9 cellular contexts compared by ENCODE assay signal in genomic region chr6:114304304-114304887, GRCh38. TPM values are rescaled to one million over a fixed set of nuclear protein-coding genes. Genes with fewer than 3 reads are reported as not detected.
DNase-seq lines count a peak whose midpoint lies in the region; ATAC-seq and TF ChIP-seq lines count a peak whose summit lies in the region.
"Had no signal": no experiment of that assay in that cellular context is flagged by ENCODE, and none has a peak within 500 bp of the region (broad histone marks: within the 10 kb centered on the region; RNA-seq: fewer than 3 reads in every experiment).

No MANE protein-coding gene starts in this region.

- 35 to 57% methylated on average over 1 of the region's 1 CpG for WGBS in body of pancreas, 2 donors
- 57 to 79% (median 60%) methylated on average over 1 of the region's 1 CpG for WGBS in ovary, 3 donors

- H3K4me2 ChIP-seq in MM.1S (ENCODE audit: low read depth, low read length): no peak overlapping the region

- no peaks in the 10 kb centered on the region for H3K79me2 ChIP-seq in MM.1S (ENCODE audit: low read length)

- TF ChIP-seq CTCF in GM06990 (IDR thresholded peaks at IDR 0.05; ENCODE audit: insufficient read depth, low read length, poor library complexity, severe bottlenecking): peak; percentile 35
- peak; percentile 42 for TF ChIP-seq CTCF in MM.1S (IDR thresholded peaks at IDR 0.05; ENCODE audit: low read length)
- peak; percentile 13 to 51 (median 37) for TF ChIP-seq CTCF in body of pancreas (IDR thresholded peaks at IDR 0.05)
- TF ChIP-seq CTCF in nephron (IDR thresholded peaks at IDR 0.05; ENCODE audit: unreplicated experiment in 3 of 3): peak; percentile 41 to 61 (median 43)
- no peak for TF ChIP-seq CTCF in ovary (IDR thresholded peaks at IDR 0.05)

- TF ChIP-seq POLR2A in body of pancreas (IDR thresholded peaks at IDR 0.05) (no peak), ovary (IDR thresholded peaks at IDR 0.05) (no peak)

- intact Hi-C loops in body of pancreas (cut with DNase I) (loop anchor here (10.0 kb wide), 1 partner anchor 200 kb away; no protein-coding TSS in a partner anchor), ovary (cut with DNase I) (no loop called here)
- intact Hi-C loops in naive thymus-derived CD4-positive, alpha-beta T cell (cut with micrococcal nuclease): loop anchor here in 1 of 2 donors (1.0 kb wide), 1 partner anchor 309 kb away; no protein-coding TSS in a partner anchor

- H3K4me3 Mint-ChIP-seq in nephron: no peak overlapping the region
- H3K4me3 Mint-ChIP-seq in naive thymus-derived CD4-positive, alpha-beta T cell: no peak overlapping the region

- no peak overlapping the region for H3K27ac ChIP-seq in MM.1S (ENCODE audit: low read length)
- no peak overlapping the region for H3K27ac ChIP-seq in body of pancreas
- no peak overlapping the region for H3K27ac ChIP-seq in ovary
- no peak overlapping the region for H3K27ac ChIP-seq in naive thymus-derived CD4-positive, alpha-beta T cell (ENCODE audit: low read depth, low read length)
- H3K27ac ChIP-seq: uterus had no signal

- H3K4me1 ChIP-seq in MM.1S (ENCODE audit: low read length) (no peaks in the 10 kb centered on the region), body of pancreas (no peaks in the 10 kb centered on the region), ovary (ENCODE audit: insufficient read depth) (no peaks in the 10 kb centered on the region)
- no peaks in the 10 kb centered on the region for H3K4me1 ChIP-seq in naive thymus-derived CD4-positive, alpha-beta T cell (ENCODE audit: control insufficient read depth in 2 of 2, insufficient read depth in 2 of 2, low read length in 2 of 2)
- H3K4me1 ChIP-seq: uterus had no signal

- no peak overlapping the region for H3K9ac ChIP-seq in MM.1S (ENCODE audit: low read length)

- H3K9me3 ChIP-seq in MM.1S (replicated peaks; ENCODE audit: insufficient read depth, low read length) (no peaks in the 10 kb centered on the region), body of pancreas (no peaks in the 10 kb centered on the region), ovary (no peaks in the 10 kb centered on the region)
- no peaks in the 10 kb centered on the region for H3K9me3 ChIP-seq in naive thymus-derived CD4-positive, alpha-beta T cell (ENCODE audit: control insufficient read depth in 2 of 3, low read length in 3 of 3)
- H3K9me3 ChIP-seq: uterus had no signal

- H3K27me3 ChIP-seq in GM06990 (replicated peaks; ENCODE audit: control insufficient read depth, insufficient read depth, low read length) (no peaks in the 10 kb centered on the region), MM.1S (replicated peaks; ENCODE audit: insufficient read depth, low read length) (no peaks in the 10 kb centered on the region), body of pancreas (no peaks in the 10 kb centered on the region), ovary (no peaks in the 10 kb centered on the region)
- no peaks in the 10 kb centered on the region for H3K27me3 ChIP-seq in naive thymus-derived CD4-positive, alpha-beta T cell (ENCODE audit: control insufficient read depth in 2 of 2, insufficient read depth in 2 of 2, low read length in 2 of 2)
- H3K27me3 ChIP-seq: uterus had no signal

- peaks cover 2% of the 10 kb centered on the region for H3K9me3 Mint-ChIP-seq in nephron
- peaks cover 0 to 2% (median under 1%) of the 10 kb centered on the region in 11 donors for H3K9me3 Mint-ChIP-seq in naive thymus-derived CD4-positive, alpha-beta T cell

- no peaks in the 10 kb centered on the region for H3K9me2 ChIP-seq in MM.1S (replicated peaks; ENCODE audit: insufficient read depth, low read length)

- POLR2A ChIA-PET in naive thymus-derived CD4-positive, alpha-beta T cell (lab: Charles Lee): no interaction called here

- no peak overlapping the region for H2AFZ ChIP-seq in MM.1S (ENCODE audit: low read length)

- no peaks in the 10 kb centered on the region for H3K36me3 ChIP-seq in GM06990 (ENCODE audit: control insufficient read depth, insufficient read depth, low read length)
- H3K36me3 ChIP-seq in MM.1S (replicated peaks; ENCODE audit: insufficient read depth, low read length): no peaks in the 10 kb centered on the region
- no peaks in the 10 kb centered on the region for H3K36me3 ChIP-seq in body of pancreas (replicated peaks in 1 of 2; ENCODE audit: insufficient read depth in 1 of 2, low read depth in 2 of 2)
- H3K36me3 ChIP-seq in ovary: no peaks in the 10 kb centered on the region
- no peaks in the 10 kb centered on the region for H3K36me3 ChIP-seq in naive thymus-derived CD4-positive, alpha-beta T cell (ENCODE audit: control insufficient read depth in 2 of 3, insufficient read depth in 3 of 3, low read length in 3 of 3)
- H3K36me3 ChIP-seq: uterus had no signal

- no peaks in the 10 kb centered on the region for H4K20me1 ChIP-seq in MM.1S (ENCODE audit: insufficient read depth, low read length)

- DNase-seq in GM06990 (ENCODE audit: extremely low read depth, insufficient read length) (no peak), MM.1S (peak; percentile 17), body of pancreas (no peak), ovary (no peak), C1 segment of cervical spinal cord (lab: John Stamatoyannopoulos, UW) (no peak), cortex of kidney (lab: John Stamatoyannopoulos, UW) (no peak)
- DNase-seq in naive thymus-derived CD4-positive, alpha-beta T cell: no peak
- DNase-seq: uterus had no signal

- TF ChIP-seq EP300 in ovary (IDR thresholded peaks at IDR 0.05): no peak

- H3K36me3 Mint-ChIP-seq in nephron (ENCODE audit: low read depth): peaks cover 4% of the 10 kb centered on the region
- H3K36me3 Mint-ChIP-seq in naive thymus-derived CD4-positive, alpha-beta T cell: peaks cover 0 to 2% (median 0%) of the 10 kb centered on the region in 5 donors

- CTCF ChIA-PET in naive thymus-derived CD4-positive, alpha-beta T cell (lab: Charles Lee): interaction anchor here (1.0 kb wide), 1 partner anchor 312 kb away, joined by 4 read pairs; no protein-coding TSS in a partner anchor

- no peak overlapping the region for H3K4me3 ChIP-seq in GM06990 (replicated peaks; ENCODE audit: low read depth, low read length)
- H3K4me3 ChIP-seq in MM.1S (ENCODE audit: low read length): no peak overlapping the region
- no peak overlapping the region for H3K4me3 ChIP-seq in body of pancreas
- H3K4me3 ChIP-seq in ovary: no peak overlapping the region
- no peak overlapping the region for H3K4me3 ChIP-seq in naive thymus-derived CD4-positive, alpha-beta T cell (ENCODE audit: low read length)
- H3K4me3 ChIP-seq: uterus had no signal

- no peaks in the 10 kb centered on the region for H3K27me3 Mint-ChIP-seq in nephron (ENCODE audit: low read depth)
- no peaks in the 10 kb centered on the region for H3K27me3 Mint-ChIP-seq in naive thymus-derived CD4-positive, alpha-beta T cell

- H3K4me1 Mint-ChIP-seq in nephron: no peaks in the 10 kb centered on the region
- H3K4me1 Mint-ChIP-seq in naive thymus-derived CD4-positive, alpha-beta T cell: no peaks in the 10 kb centered on the region

- H3K27ac Mint-ChIP-seq in nephron: no peak overlapping the region
- H3K27ac Mint-ChIP-seq in naive thymus-derived CD4-positive, alpha-beta T cell: no peak overlapping the region

- H3F3A ChIP-seq in MM.1S (ENCODE audit: insufficient read depth, low read length): no peaks in the 10 kb centered on the region

- no peak for ATAC-seq in body of pancreas
- no peak for ATAC-seq in naive thymus-derived CD4-positive, alpha-beta T cell

RNA-seq across cellular contexts. Expression of gene HS3ST5, which starts 38.4 kb away (rescaled TPM):
- total RNA-seq in body of pancreas (under 1 TPM in 1 of 2 donors, not detected in 1; 0.26 TPM), ovary (under 1 TPM in 1 of 7 donors, not detected in 6; 0.08 TPM)
- polyA plus RNA-seq in ovary: not detected
- not detected for total RNA-seq in naive thymus-derived CD4-positive, alpha-beta T cell
- not detected for polyA plus RNA-seq in naive thymus-derived CD4-positive, alpha-beta T cell

Comparison
In these comparisons a context has a peak if more than half of its experiments do, and no peak if none do; other contexts are left out.
1. CTCF ChIP-seq: peak in GM06990 (single experiment), MM.1S (single experiment), body of pancreas (7 of 7) and nephron (3 of 3); none in ovary (0 of 3).